17 cellular contexts compared by ENCODE assay signal in the genomic region with DNA sequence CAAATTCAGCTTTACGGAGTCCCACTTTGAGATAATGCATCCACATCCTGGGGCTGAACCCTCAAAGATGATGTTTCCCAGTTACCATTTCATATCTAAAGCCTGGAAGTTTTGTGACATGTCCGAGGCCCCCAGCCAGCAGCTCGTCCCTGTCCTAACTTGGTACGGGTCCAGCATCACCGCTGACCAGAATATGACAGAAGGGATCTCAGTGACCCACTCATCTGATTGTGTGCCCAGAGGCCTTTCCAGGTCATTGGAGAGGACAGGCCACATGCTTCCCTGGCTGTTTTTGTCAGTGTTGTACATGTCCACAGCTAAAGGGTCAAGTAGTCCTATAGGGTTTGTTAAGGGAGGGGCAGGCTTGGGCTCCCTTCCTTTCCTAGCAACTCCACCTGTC. TPM values are rescaled to one million over a fixed set of nuclear protein-coding genes. Genes with fewer than 3 reads are reported as not detected.
DNase-seq lines count a peak whose midpoint lies in the region; ATAC-seq, FAIRE-seq and TF ChIP-seq lines count a peak whose summit lies in the region.
"Had no signal": no experiment of that assay in that cellular context is flagged by ENCODE, and none has a peak within 500 bp of the region (broad histone marks: within the 10 kb centered on the region; RNA-seq: fewer than 3 reads in every experiment).

No MANE protein-coding gene starts in this region.

- no peaks in the 10 kb centered on the region for H3K9me3 Mint-ChIP-seq in central memory CD8-positive, alpha-beta T cell
- H3K9me3 Mint-ChIP-seq: activated naive CD4-positive, alpha-beta T cell treated with anti-CD3 and anti-CD28 coated beads, Interleukin-2, amount 50 U/mL, for 72 hours; nephron had no signal

- no peaks in the 10 kb centered on the region for H3K9me3 ChIP-seq in left ventricle myocardium inferior (replicated peaks)
- H3K9me3 ChIP-seq: body of pancreas had no signal

- no peak overlapping the region for H3K4me3 Mint-ChIP-seq in central memory CD8-positive, alpha-beta T cell
- H3K4me3 Mint-ChIP-seq: nephron had no signal

- H3K27me3 Mint-ChIP-seq in central memory CD8-positive, alpha-beta T cell, result no peaks in the 10 kb centered on the region

- H3K4me3 ChIP-seq in left ventricle myocardium inferior, result no peak overlapping the region
- H3K4me3 ChIP-seq: body of pancreas, GM23248, K562 had no signal

- no peak for ATAC-seq in central memory CD8-positive, alpha-beta T cell (replicated peaks; ENCODE audit: extremely low read depth, poor library complexity, severe bottlenecking)
- no peak for ATAC-seq in GM21390 (IDR thresholded peaks at IDR 0.05; ENCODE audit: unreplicated experiment)
- ATAC-seq: activated naive CD4-positive, alpha-beta T cell treated with anti-CD3 and anti-CD28 coated beads, Interleukin-2, amount 50 U/mL, for 72 hours; body of pancreas; K562; PC-3 had no signal

- TF ChIP-seq POLR2A in H54 (IDR thresholded peaks at IDR 0.05; ENCODE audit: low read depth, low read length), result no peak

- TF ChIP-seq CTCF in left ventricle myocardium inferior (IDR thresholded peaks at IDR 0.05; ENCODE audit: borderline replicate concordance), result no peak

- peaks cover 37% of the 10 kb centered on the region for H3K4me1 ChIP-seq in left ventricle myocardium inferior
- H3K4me1 ChIP-seq: body of pancreas had no signal

- peak overlapping the region; percentile 90 for H3K27ac Mint-ChIP-seq in central memory CD8-positive, alpha-beta T cell (ENCODE audit: low read depth)
- H3K27ac Mint-ChIP-seq: nephron had no signal

- no peak for FAIRE-seq in H54 (lab: Jason Lieb, UNC)
- FAIRE-seq: GM18507, K562 had no signal

- H3K4me1 Mint-ChIP-seq in central memory CD8-positive, alpha-beta T cell, result peaks cover 34% of the 10 kb centered on the region
- H3K4me1 Mint-ChIP-seq: nephron had no signal

- DNase-seq in left ventricle myocardium inferior, result no peak
- no peak for DNase-seq in cardiac septum (ENCODE audit: low spot score)
- no peak for DNase-seq in central memory CD8-positive, alpha-beta T cell (ENCODE audit: low spot score in 2 of 2)
- DNase-seq in myocyte (ENCODE audit: low read depth), result peak; percentile 29
- no peak for DNase-seq in pons (ENCODE audit: low spot score)
- no peak for DNase-seq in COR-L47 (lab: John Stamatoyannopoulos, UW)
- DNase-seq in H54 (ENCODE audit: insufficient read length, low spot score), result no peak
- DNase-seq: activated CD8-positive, alpha-beta memory T cell treated with anti-CD3 and anti-CD28 coated beads, Interleukin-2, amount 50 U/mL, for 48 hours; body of pancreas; cortex of kidney; GM23248; PC-3 had no signal

- H3K36me3 ChIP-seq in left ventricle myocardium inferior, result peaks cover 100% of the 10 kb centered on the region

- peak overlapping the region; percentile 24 for H3K27ac ChIP-seq in left ventricle myocardium inferior (replicated peaks)
- H3K27ac ChIP-seq: body of pancreas, GM23248 had no signal

- H3K36me3 Mint-ChIP-seq in central memory CD8-positive, alpha-beta T cell (ENCODE audit: insufficient read depth), result peaks cover 74% of the 10 kb centered on the region

- no peaks in the 10 kb centered on the region for H3K27me3 ChIP-seq in left ventricle myocardium inferior (ENCODE audit: low read depth)
- H3K27me3 ChIP-seq: body of pancreas had no signal

- intact Hi-C loops in left ventricle myocardium inferior (cut with micrococcal nuclease), result no loop called here
- intact Hi-C loops in cardiac septum (cut with DNase I), result no loop called here

RNA-seq across cellular contexts. Expression of a gene that starts 33.3 kb away (rescaled TPM):
- total RNA-seq in left ventricle myocardium inferior, result 13.8 TPM
- total RNA-seq in cardiac septum, result 21.2 TPM
- 22.6 and 26.4 TPM in 2 replicates for total RNA-seq in myocyte
- polyA plus RNA-seq in myocyte (2012), result 13.0 TPM

RNA-seq across cellular contexts. Expression of a gene that starts 40.6 kb away (rescaled TPM):
- total RNA-seq in left ventricle myocardium inferior (11.6 TPM), cardiac septum (3.2 TPM), myocyte (18.6 and 25.5 TPM in 2 replicates)
- 21.1 TPM for polyA plus RNA-seq in myocyte (2012)
